Comparison of ENCODE assay signal across 1 cellular context in genomic region chr2:166727105-166727504, GRCh38.
TF ChIP-seq lines count a peak whose summit lies in the region.

No MANE protein-coding gene starts in this region.

TF ChIP-seq in GM12878, 131 proteins besides CTCF, POLR2A, EP300 and RAD21 (continued from another document):
- TF ChIP-seq ATF2 (IDR thresholded peaks at IDR 0.05; ENCODE audit: low read length) = peak; percentile 89
- no peak for TF ChIP-seq ASH2L (IDR thresholded peaks at IDR 0.05; ENCODE audit: borderline replicate concordance, low read depth)
- peak; percentile 62 for TF ChIP-seq JUNB (IDR thresholded peaks at IDR 0.05)
- TF ChIP-seq NFIC (IDR thresholded peaks at IDR 0.05; ENCODE audit: low read depth, low read length) = peak; percentile 80
- no peak for TF ChIP-seq MYC (IDR thresholded peaks at IDR 0.05; ENCODE audit: insufficient read depth, insufficient read length, insufficient replicate concordance, low read length, severe bottlenecking)
- TF ChIP-seq TBL1XR1 (IDR thresholded peaks at IDR 0.05; ENCODE audit: low read depth, low read length) = peak; percentile 65
- TF ChIP-seq NBN (IDR thresholded peaks at IDR 0.05) = peak; percentile 69
- peak; percentile 61; the same call in 1 of the 2 replicates for TF ChIP-seq CHD2 (IDR thresholded peaks at IDR 0.05; ENCODE audit: borderline replicate concordance, low read depth, low read length)
- no peak for TF ChIP-seq STAT1 (conservative IDR thresholded peaks at IDR 0.05)
- no peak for TF ChIP-seq ZZZ3 (IDR thresholded peaks at IDR 0.05; ENCODE audit: control insufficient read depth, insufficient read length, low read depth)
- TF ChIP-seq CEBPB (IDR thresholded peaks at IDR 0.05; ENCODE audit: borderline replicate concordance in 1 of 2, low read depth in 2 of 2, low read length in 2 of 2) = no peak
- TF ChIP-seq, protein P1, sequence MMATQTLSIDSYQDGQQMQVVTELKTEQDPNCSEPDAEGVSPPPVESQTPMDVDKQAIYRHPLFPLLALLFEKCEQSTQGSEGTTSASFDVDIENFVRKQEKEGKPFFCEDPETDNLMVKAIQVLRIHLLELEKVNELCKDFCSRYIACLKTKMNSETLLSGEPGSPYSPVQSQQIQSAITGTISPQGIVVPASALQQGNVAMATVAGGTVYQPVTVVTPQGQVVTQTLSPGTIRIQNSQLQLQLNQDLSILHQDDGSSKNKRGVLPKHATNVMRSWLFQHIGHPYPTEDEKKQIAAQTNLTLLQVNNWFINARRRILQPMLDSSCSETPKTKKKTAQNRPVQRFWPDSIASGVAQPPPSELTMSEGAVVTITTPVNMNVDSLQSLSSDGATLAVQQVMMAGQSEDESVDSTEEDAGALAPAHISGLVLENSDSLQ (IDR thresholded peaks at IDR 0.05) = peak; percentile 52
- peak; percentile 95; the same call in 1 of the 2 replicates for TF ChIP-seq BACH1 (IDR thresholded peaks at IDR 0.05; ENCODE audit: borderline replicate concordance)
- peak; percentile 68; the same call in 1 of the 2 replicates for TF ChIP-seq RB1 (IDR thresholded peaks at IDR 0.05; ENCODE audit: borderline replicate concordance)
- TF ChIP-seq BCL11A (IDR thresholded peaks at IDR 0.05; ENCODE audit: low read depth, low read length) = peak; percentile 93
- peak; percentile 90; the same call in 1 of the 2 replicates for TF ChIP-seq MYB (IDR thresholded peaks at IDR 0.05; ENCODE audit: borderline replicate concordance, low read depth, low read length)
- TF ChIP-seq MEF2B (IDR thresholded peaks at IDR 0.05; ENCODE audit: partially characterized antibody, poor library complexity, severe bottlenecking) = peak; percentile 88
- peak; percentile 60; the same call in 1 of the 2 replicates for TF ChIP-seq JUND (IDR thresholded peaks at IDR 0.05; ENCODE audit: low read depth, low read length)
- TF ChIP-seq, protein P2, sequence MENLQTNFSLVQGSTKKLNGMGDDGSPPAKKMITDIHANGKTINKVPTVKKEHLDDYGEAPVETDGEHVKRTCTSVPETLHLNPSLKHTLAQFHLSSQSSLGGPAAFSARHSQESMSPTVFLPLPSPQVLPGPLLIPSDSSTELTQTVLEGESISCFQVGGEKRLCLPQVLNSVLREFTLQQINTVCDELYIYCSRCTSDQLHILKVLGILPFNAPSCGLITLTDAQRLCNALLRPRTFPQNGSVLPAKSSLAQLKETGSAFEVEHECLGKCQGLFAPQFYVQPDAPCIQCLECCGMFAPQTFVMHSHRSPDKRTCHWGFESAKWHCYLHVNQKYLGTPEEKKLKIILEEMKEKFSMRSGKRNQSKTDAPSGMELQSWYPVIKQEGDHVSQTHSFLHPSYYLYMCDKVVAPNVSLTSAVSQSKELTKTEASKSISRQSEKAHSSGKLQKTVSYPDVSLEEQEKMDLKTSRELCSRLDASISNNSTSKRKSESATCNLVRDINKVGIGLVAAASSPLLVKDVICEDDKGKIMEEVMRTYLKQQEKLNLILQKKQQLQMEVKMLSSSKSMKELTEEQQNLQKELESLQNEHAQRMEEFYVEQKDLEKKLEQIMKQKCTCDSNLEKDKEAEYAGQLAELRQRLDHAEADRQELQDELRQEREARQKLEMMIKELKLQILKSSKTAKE (IDR thresholded peaks at IDR 0.05; ENCODE audit: low read depth, poor library complexity, severe bottlenecking) = peak; percentile 95
- TF ChIP-seq MLLT1 (IDR thresholded peaks at IDR 0.05) = peak; percentile 80
- TF ChIP-seq MTA2 (IDR thresholded peaks at IDR 0.05; ENCODE audit: low read depth) = peak; percentile 100
- TF ChIP-seq ZBED1 (IDR thresholded peaks at IDR 0.05; ENCODE audit: borderline replicate concordance) = 0 out of 2 replicates have a peak, but pooled peaks have one; percentile 46
- TF ChIP-seq IRF4 (IDR thresholded peaks at IDR 0.05; ENCODE audit: low read depth, low read length) = peak; percentile 39; the same call in 1 of the 2 replicates
- peak; percentile 92 to 95 for TF ChIP-seq IKZF2 (IDR thresholded peaks at IDR 0.05)
- peak; percentile 70; the same call in 1 of the 2 replicates for TF ChIP-seq PAX5 (IDR thresholded peaks at IDR 0.05; ENCODE audit: borderline replicate concordance, low read depth, low read length)
- no peak for TF ChIP-seq EED (IDR thresholded peaks at IDR 0.05; ENCODE audit: low read depth)
- peak; percentile 80; the same call in 1 of the 2 replicates for TF ChIP-seq ZNF217 (IDR thresholded peaks at IDR 0.05)
- no peak for TF ChIP-seq SREBF2 (IDR thresholded peaks at IDR 0.05; ENCODE audit: low read length)
- TF ChIP-seq SPI1 (IDR thresholded peaks at IDR 0.05; ENCODE audit: borderline replicate concordance, insufficient read depth, low read depth, low read length) = peak; percentile 99
- TF ChIP-seq CBX3 (IDR thresholded peaks at IDR 0.05; ENCODE audit: borderline replicate concordance, low read depth) = no peak
- peak; percentile 89 for TF ChIP-seq RELB (IDR thresholded peaks at IDR 0.05; ENCODE audit: low read depth)
- 0 out of 2 replicates have a peak, but pooled peaks have one; percentile 61 for TF ChIP-seq STAT3 (IDR thresholded peaks at IDR 0.05; ENCODE audit: low read depth, low read length)
- TF ChIP-seq, protein P3, sequence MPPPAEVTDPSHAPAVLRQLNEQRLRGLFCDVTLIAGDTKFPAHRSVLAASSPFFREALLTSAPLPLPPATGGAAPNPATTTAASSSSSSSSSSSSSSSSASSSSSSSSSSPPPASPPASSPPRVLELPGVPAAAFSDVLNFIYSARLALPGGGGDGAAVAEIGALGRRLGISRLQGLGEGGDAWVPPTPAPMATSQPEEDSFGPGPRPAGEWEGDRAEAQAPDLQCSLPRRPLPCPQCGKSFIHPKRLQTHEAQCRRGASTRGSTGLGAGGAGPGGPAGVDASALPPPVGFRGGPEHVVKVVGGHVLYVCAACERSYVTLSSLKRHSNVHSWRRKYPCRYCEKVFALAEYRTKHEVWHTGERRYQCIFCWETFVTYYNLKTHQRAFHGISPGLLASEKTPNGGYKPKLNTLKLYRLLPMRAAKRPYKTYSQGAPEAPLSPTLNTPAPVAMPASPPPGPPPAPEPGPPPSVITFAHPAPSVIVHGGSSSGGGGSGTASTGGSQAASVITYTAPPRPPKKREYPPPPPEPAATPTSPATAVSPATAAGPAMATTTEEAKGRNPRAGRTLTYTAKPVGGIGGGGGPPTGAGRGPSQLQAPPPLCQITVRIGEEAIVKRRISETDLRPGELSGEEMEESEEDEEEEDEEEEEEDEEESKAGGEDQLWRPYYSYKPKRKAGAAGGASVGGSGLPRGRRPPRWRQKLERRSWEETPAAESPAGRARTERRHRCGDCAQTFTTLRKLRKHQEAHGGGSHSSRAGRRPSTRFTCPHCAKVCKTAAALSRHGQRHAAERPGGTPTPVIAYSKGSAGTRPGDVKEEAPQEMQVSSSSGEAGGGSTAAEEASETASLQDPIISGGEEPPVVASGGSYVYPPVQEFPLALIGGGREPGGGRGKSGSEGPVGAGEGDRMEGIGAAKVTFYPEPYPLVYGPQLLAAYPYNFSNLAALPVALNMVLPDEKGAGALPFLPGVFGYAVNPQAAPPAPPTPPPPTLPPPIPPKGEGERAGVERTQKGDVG (CRISPR knock-in tag; IDR thresholded peaks at IDR 0.05) = no peak
- TF ChIP-seq BMI1 (IDR thresholded peaks at IDR 0.05; ENCODE audit: borderline replicate concordance) = peak; percentile 93
- peak; percentile 46 for TF ChIP-seq RELA (IDR thresholded peaks at IDR 0.05; ENCODE audit: borderline replicate concordance, partially characterized antibody)
